ENCODE assay signal across 8 cellular contexts in genomic region chr22:38754247-38755154, GRCh38. TPM values are rescaled to one million over a fixed set of nuclear protein-coding genes. Genes with fewer than 3 reads are reported as not detected.
DNase-seq lines count a peak whose midpoint lies in the region; ATAC-seq lines count a peak whose summit lies in the region.

No MANE protein-coding gene starts in this region.

- H3K79me1 ChIP-seq in neuronal stem cell (ENCODE audit: low read depth, low read length) = peaks cover under 1% of the 10 kb centered on the region

- ATAC-seq in activated T-cell treated with anti-CD3 and anti-CD28 coated beads, Interleukin-2, amount 50 U/mL, for 4 hours = no peak
- no peak for ATAC-seq in GM21447 (IDR thresholded peaks at IDR 0.05; ENCODE audit: unreplicated experiment)

- H4K91ac ChIP-seq in neuronal stem cell (ENCODE audit: low read depth, low read length, poor library complexity) = no peak overlapping the region

- no peak overlapping the region for H2BK120ac ChIP-seq in neuronal stem cell (ENCODE audit: low read depth, low read length)

- H3K27ac ChIP-seq in neuronal stem cell (replicated peaks; ENCODE audit: low read length) = peak overlapping the region; percentile 54

- no peak overlapping the region for H3K14ac ChIP-seq in neuronal stem cell (ENCODE audit: low read length)

- H3K4me1 ChIP-seq in neuronal stem cell (ENCODE audit: control insufficient read depth in 2 of 2, insufficient read depth in 1 of 2, low read depth in 1 of 2, low read length in 2 of 2) = peaks cover 1 to 9% of the 10 kb centered on the region in 2 donors

- H3K4me2 ChIP-seq in neuronal stem cell (ENCODE audit: insufficient read depth, low read length, poor library complexity, severe bottlenecking) = peak overlapping the region; percentile 72

- intact Hi-C loops in head of caudate nucleus (cut with DNase I) = loop anchor here (5.0 kb wide), 1 partner anchor 47 kb away; the partner anchor contains the start of gene GTPBP1

- no CpG with 5 or more reads among the region's 19 CpGs for WGBS in neuronal stem cell (ENCODE audit: extremely low coverage in 2 of 2, insufficient read length in 2 of 2, insufficient replicate concordance in 1 of 2), 2 donors

- H2BK5ac ChIP-seq in neuronal stem cell (ENCODE audit: low read length) = no peak overlapping the region

- H3K4me1 Mint-ChIP-seq in activated T-cell treated with anti-CD3 and anti-CD28 coated beads, Interleukin-2, amount 50 U/mL, for 4 hours (ENCODE audit: low read depth) = peaks cover 78% of the 10 kb centered on the region
- H3K4me1 Mint-ChIP-seq in activated naive CD8-positive, alpha-beta T cell (ENCODE audit: low read depth) = peaks cover 80% of the 10 kb centered on the region

- H3K27ac Mint-ChIP-seq in activated naive CD8-positive, alpha-beta T cell = peak overlapping the region; percentile 99

- no peak overlapping the region for H3K18ac ChIP-seq in neuronal stem cell (ENCODE audit: low read length)

- H2BK12ac ChIP-seq in neuronal stem cell (ENCODE audit: low read length) = no peak overlapping the region

- H3K27me3 Mint-ChIP-seq in activated T-cell treated with anti-CD3 and anti-CD28 coated beads, Interleukin-2, amount 50 U/mL, for 4 hours (ENCODE audit: low read depth) = no peaks in the 10 kb centered on the region
- H3K27me3 Mint-ChIP-seq in activated naive CD8-positive, alpha-beta T cell = no peaks in the 10 kb centered on the region

- H3K4me3 ChIP-seq in neuronal stem cell (ENCODE audit: low read length in 2 of 2) = peak overlapping the region; percentile 66 to 86

- H2AK5ac ChIP-seq in neuronal stem cell (ENCODE audit: low read depth, low read length) = no peak overlapping the region

- no peaks in the 10 kb centered on the region for H3K9me3 Mint-ChIP-seq in activated T-cell treated with anti-CD3 and anti-CD28 coated beads, Interleukin-2, amount 50 U/mL, for 4 hours
- no peaks in the 10 kb centered on the region for H3K9me3 Mint-ChIP-seq in activated naive CD8-positive, alpha-beta T cell (ENCODE audit: low read depth)

- DNase-seq in activated T-cell treated with anti-CD3 and anti-CD28 coated beads, Interleukin-2, amount 50 U/mL, for 4 hours = no peak
- DNase-seq in activated T-cell treated with anti-CD3 and anti-CD28 coated beads, Interleukin-2, amount 50 U/mL, for 1 hour = no peak
- DNase-seq in NCI-H446 treated with DMSO at 0.1 percent for 48 hours (lab: John Stamatoyannopoulos, UW) (peak; percentile 84), head of caudate nucleus (peak in 36 of 42 donors; percentile 44 to 88 (median 65)), neuronal stem cell (ENCODE audit: low spot score) (no peak), 8988T (no peak)

- no peak overlapping the region for H3K23ac ChIP-seq in neuronal stem cell (ENCODE audit: low read depth, low read length, poor library complexity)

- H3K36me3 ChIP-seq in neuronal stem cell (replicated peaks in 1 of 2; ENCODE audit: control insufficient read depth in 2 of 2, insufficient read depth in 2 of 2, low read length in 2 of 2) = peaks cover 15 to 40% of the 10 kb centered on the region in 2 donors

- no peak overlapping the region for H4K8ac ChIP-seq in neuronal stem cell (ENCODE audit: low read depth, low read length)

- H3K4me3 Mint-ChIP-seq in activated T-cell treated with anti-CD3 and anti-CD28 coated beads, Interleukin-2, amount 50 U/mL, for 4 hours = peak overlapping the region; percentile 88
- H3K4me3 Mint-ChIP-seq in activated naive CD8-positive, alpha-beta T cell = peak overlapping the region; percentile 92

- peaks cover 16% of the 10 kb centered on the region for H3K36me3 Mint-ChIP-seq in activated T-cell treated with anti-CD3 and anti-CD28 coated beads, Interleukin-2, amount 50 U/mL, for 4 hours (ENCODE audit: insufficient read depth)
- no peaks in the 10 kb centered on the region for H3K36me3 Mint-ChIP-seq in activated naive CD8-positive, alpha-beta T cell

- peak overlapping the region; percentile 95 for H2AFZ ChIP-seq in neuronal stem cell (ENCODE audit: low read length)

- no peaks in the 10 kb centered on the region for H3K9me3 ChIP-seq in neuronal stem cell (replicated peaks in 1 of 2; ENCODE audit: control insufficient read depth in 2 of 2, insufficient read depth in 1 of 2, low read depth in 1 of 2, low read length in 2 of 2)

- no peak overlapping the region for H2BK15ac ChIP-seq in neuronal stem cell (ENCODE audit: low read length)

- no peaks in the 10 kb centered on the region for H3K27me3 ChIP-seq in neuronal stem cell (ENCODE audit: control insufficient read depth in 3 of 3, insufficient read depth in 3 of 3, low read depth in 1 of 3, low read length in 3 of 3)

- H3K4ac ChIP-seq in neuronal stem cell (ENCODE audit: low read length) = no peak overlapping the region

- H3K9ac ChIP-seq in neuronal stem cell (ENCODE audit: low read depth, low read length, poor library complexity) = no peak overlapping the region

RNA-seq across cellular contexts. Expression of gene SUN2, which starts 1.3 kb away (rescaled TPM):
- 10 to 100 TPM; 30.1 to 44.6 (median 44.0) TPM for total RNA-seq in activated T-cell treated with anti-CD3 and anti-CD28 coated beads, Interleukin-2, amount 50 U/mL, for 4 hours
- polyA plus RNA-seq in neuronal stem cell (2013, experiment 1 of 2) = 19.4 TPM
- 19.4 TPM for polyA plus RNA-seq in neuronal stem cell (2013, experiment 2 of 2)

RNA-seq across cellular contexts. Expression of gene DNAL4, which starts 39.4 kb away (rescaled TPM):
- total RNA-seq in activated T-cell treated with anti-CD3 and anti-CD28 coated beads, Interleukin-2, amount 50 U/mL, for 4 hours = 1 to 10 TPM; 4.5 to 6.1 (median 5.1) TPM
- 23.4 TPM for polyA plus RNA-seq in neuronal stem cell (2013, experiment 1 of 2)
- polyA plus RNA-seq in neuronal stem cell (2013, experiment 2 of 2) = 22.3 TPM

RNA-seq across cellular contexts. Expression of gene GTPBP1, which starts 48.8 kb away (rescaled TPM):
- 10 to 100 TPM; 69.9 to 80.4 (median 76.5) TPM for total RNA-seq in activated T-cell treated with anti-CD3 and anti-CD28 coated beads, Interleukin-2, amount 50 U/mL, for 4 hours
- polyA plus RNA-seq in neuronal stem cell (2013, experiment 1 of 2) = 47.8 TPM
- polyA plus RNA-seq in neuronal stem cell (2013, experiment 2 of 2) = 48.3 TPM

RNA-seq across cellular contexts. Expression of gene JOSD1, which starts 53.8 kb away (rescaled TPM):
- total RNA-seq in activated T-cell treated with anti-CD3 and anti-CD28 coated beads, Interleukin-2, amount 50 U/mL, for 4 hours = 10 to 100 TPM; 65.3 to 76.0 (median 72.8) TPM
- polyA plus RNA-seq in neuronal stem cell (2013, experiment 1 of 2) = 22.9 TPM
- 21.5 TPM for polyA plus RNA-seq in neuronal stem cell (2013, experiment 2 of 2)

Comparison
In these comparisons a context has a peak if more than half of its experiments do, and no peak if none do; other contexts are left out.
1. DNase-seq: peak in NCI-H446 treated with DMSO at 0.1 percent for 48 hours (single experiment) and head of caudate nucleus (36 of 42); none in activated T-cell treated with anti-CD3 and anti-CD28 coated beads, Interleukin-2, amount 50 U/mL, for 4 hours (single experiment), activated T-cell treated with anti-CD3 and anti-CD28 coated beads, Interleukin-2, amount 50 U/mL, for 1 hour (single experiment), neuronal stem cell (single experiment) and 8988T (single experiment).